ENCODE assay signal across 9 cellular contexts in genomic region chr1:145782166-145783099, GRCh38. TPM values are rescaled to one million over a fixed set of nuclear protein-coding genes. Genes with fewer than 3 reads are reported as not detected.
A peak's percentile ranks its signal among the peaks of the same experiment; 100 is the strongest.
DNase-seq lines count a peak whose midpoint lies in the region; ATAC-seq, FAIRE-seq and TF ChIP-seq lines count a peak whose summit lies in the region.
"Had no signal": no experiment of that assay in that cellular context is flagged by ENCODE, and none has a peak within 500 bp of the region (broad histone marks: within the 10 kb centered on the region; RNA-seq: fewer than 3 reads in every experiment).

No MANE protein-coding gene starts in this region.

- H3K4me3 Mint-ChIP-seq in activated T-cell treated with anti-CD3 and anti-CD28 coated beads, Interleukin-2, amount 50 U/mL, for 24 hours = no peak overlapping the region

- H3K27ac ChIP-seq in body of pancreas = peak overlapping the region; percentile 46 to 73 (median 60)

- peak overlapping the region; percentile 47 for H3K27ac Mint-ChIP-seq in activated T-cell treated with anti-CD3 and anti-CD28 coated beads, Interleukin-2, amount 50 U/mL, for 24 hours

- H3K36me3 Mint-ChIP-seq in activated T-cell treated with anti-CD3 and anti-CD28 coated beads, Interleukin-2, amount 50 U/mL, for 24 hours (ENCODE audit: low read depth) = peaks cover 53% of the 10 kb centered on the region

- H3K27me3 ChIP-seq in body of pancreas (no peaks in the 10 kb centered on the region), kidney epithelial cell (ENCODE audit: control insufficient read depth, insufficient read depth, low read length) (no peaks in the 10 kb centered on the region)

- TF ChIP-seq POLR2A in body of pancreas (IDR thresholded peaks at IDR 0.05) = no peak

- H3K9me3 Mint-ChIP-seq in activated T-cell treated with anti-CD3 and anti-CD28 coated beads, Interleukin-2, amount 50 U/mL, for 24 hours = no peaks in the 10 kb centered on the region

- DNase-seq in activated T-cell treated with anti-CD3 and anti-CD28 coated beads, Interleukin-2, amount 50 U/mL, for 24 hours = no peak
- DNase-seq in activated T-cell treated with anti-CD3 and anti-CD28 coated beads for 4 hours (no peak), body of pancreas (peak in 1 of 4 donors; percentile 9), kidney epithelial cell (ENCODE audit: low read depth) (peak; percentile 87), urothelium cell line (ENCODE audit: low spot score) (peak; percentile 38), NCI-H2081 (lab: John Stamatoyannopoulos, UW) (no peak), NCI-H524 treated with DMSO at 0.1 percent for 48 hours (lab: John Stamatoyannopoulos, UW) (no peak)
- DNase-seq: T1000 had no signal

- H3K36me3 ChIP-seq in body of pancreas (replicated peaks in 1 of 2; ENCODE audit: insufficient read depth in 1 of 2, low read depth in 2 of 2) = no peaks in the 10 kb centered on the region
- no peaks in the 10 kb centered on the region for H3K36me3 ChIP-seq in kidney epithelial cell (ENCODE audit: control insufficient read depth, insufficient read depth, low read length)

- H3K27me3 Mint-ChIP-seq in activated T-cell treated with anti-CD3 and anti-CD28 coated beads, Interleukin-2, amount 50 U/mL, for 24 hours = no peaks in the 10 kb centered on the region

- no peak for FAIRE-seq in urothelium cell line (lab: Jason Lieb, UNC)

- WGBS in body of pancreas, 2 donors = 80 to 82% methylated on average over 12 of the region's 12 CpGs

- intact Hi-C loops in body of pancreas (cut with DNase I) = no loop called here

- peaks cover 42% of the 10 kb centered on the region for H3K4me1 ChIP-seq in body of pancreas

- H3K4me3 ChIP-seq in body of pancreas = no peak overlapping the region
- H3K4me3 ChIP-seq in kidney epithelial cell (ENCODE audit: low read depth, low read length) = no peak overlapping the region

- no peak for TF ChIP-seq CTCF in body of pancreas (IDR thresholded peaks at IDR 0.05)
- TF ChIP-seq CTCF in kidney epithelial cell (IDR thresholded peaks at IDR 0.05; ENCODE audit: insufficient read depth, low read length, poor library complexity, severe bottlenecking) = no peak

- no peaks in the 10 kb centered on the region for H3K9me3 ChIP-seq in body of pancreas

- peaks cover 33% of the 10 kb centered on the region for H3K4me1 Mint-ChIP-seq in activated T-cell treated with anti-CD3 and anti-CD28 coated beads, Interleukin-2, amount 50 U/mL, for 24 hours (ENCODE audit: low read depth)

- ATAC-seq in body of pancreas (peak; percentile 95), GM21367 (IDR thresholded peaks at IDR 0.05; ENCODE audit: unreplicated experiment) (no peak)

RNA-seq across cellular contexts. Expression of gene RNF115, which starts 41.5 kb away (rescaled TPM):
- total RNA-seq in body of pancreas = 10 to 100 TPM; 12.7 to 13.2 TPM
- total RNA-seq in kidney epithelial cell = 7.7 and 8.5 TPM in 2 replicates

RNA-seq across cellular contexts. Expression of gene POLR3C, which starts 41.6 kb away (rescaled TPM):
- total RNA-seq in body of pancreas (10 to 100 TPM; 15.6 to 31.6 TPM), kidney epithelial cell (43.4 and 44.2 TPM in 2 replicates)

Comparison
In these comparisons a context has a peak if more than half of its experiments do, and no peak if none do; other contexts are left out.
1. DNase-seq: peak in kidney epithelial cell (single experiment) and urothelium cell line (single experiment); none in activated T-cell treated with anti-CD3 and anti-CD28 coated beads, Interleukin-2, amount 50 U/mL, for 24 hours (single experiment), activated T-cell treated with anti-CD3 and anti-CD28 coated beads for 4 hours (single experiment), NCI-H2081 (0 of 2) and NCI-H524 treated with DMSO at 0.1 percent for 48 hours (single experiment).